ENCODE assay signal across 8 cellular contexts in genomic region chr17:61411944-61412859, GRCh38. TPM values are rescaled to one million over a fixed set of nuclear protein-coding genes. Genes with fewer than 3 reads are reported as not detected.
DNase-seq lines count a peak whose midpoint lies in the region; ATAC-seq and TF ChIP-seq lines count a peak whose summit lies in the region.

No MANE protein-coding gene starts in this region.

- intact Hi-C loops in activated CD8-positive, alpha-beta T cell treated with anti-CD3 and anti-CD28 coated beads for 36 hours (cut with micrococcal nuclease): loop anchor here (5.0 kb wide), 2 partner anchors 140 to 425 kb away; no protein-coding TSS in a partner anchor

- peak; percentile 88 for TF ChIP-seq CTCF in AG09319 (IDR thresholded peaks at IDR 0.05; ENCODE audit: low read depth, low read length)
- TF ChIP-seq CTCF in activated CD8-positive, alpha-beta T cell treated with anti-CD3 and anti-CD28 coated beads for 36 hours (IDR thresholded peaks at IDR 0.05): peak; percentile 99

- POLR2A ChIA-PET in activated CD8-positive, alpha-beta T cell treated with anti-CD3 and anti-CD28 coated beads for 36 hours (lab: Charles Lee): interaction anchor here (0.5 to 1.1 kb wide), 3 partner anchors 40 to 183 kb away, joined by 3 read pairs; partner anchors contain the start of gene TBX4

- peaks cover 43% of the 10 kb centered on the region for H3K4me1 ChIP-seq in effector memory CD4-positive, alpha-beta T cell (ENCODE audit: control insufficient read depth, insufficient read depth, low read length, poor library complexity, severe bottlenecking)

- ATAC-seq in GM19025 (IDR thresholded peaks at IDR 0.05; ENCODE audit: low read depth, unreplicated experiment) (peak; percentile 55), HG03378 (IDR thresholded peaks at IDR 0.05; ENCODE audit: unreplicated experiment) (peak; percentile 58), memory B cell (ENCODE audit: low read depth) (peak; percentile 72)
- ATAC-seq in activated CD8-positive, alpha-beta T cell treated with anti-CD3 and anti-CD28 coated beads for 36 hours: peak; percentile 74

- H3K27me3 Mint-ChIP-seq in activated CD8-positive, alpha-beta T cell treated with anti-CD3 and anti-CD28 coated beads for 36 hours: peaks cover 35% of the 10 kb centered on the region
- peaks cover 14% of the 10 kb centered on the region for H3K27me3 Mint-ChIP-seq in memory B cell

- H3K36me3 Mint-ChIP-seq in activated CD8-positive, alpha-beta T cell treated with anti-CD3 and anti-CD28 coated beads for 36 hours (ENCODE audit: low read depth): no peaks in the 10 kb centered on the region
- H3K36me3 Mint-ChIP-seq in memory B cell: no peaks in the 10 kb centered on the region

- H3K27me3 ChIP-seq in effector memory CD4-positive, alpha-beta T cell (replicated peaks; ENCODE audit: control insufficient read depth, insufficient read depth, low read length, poor library complexity, severe bottlenecking): peaks cover 44% of the 10 kb centered on the region

- CTCF ChIA-PET in activated CD8-positive, alpha-beta T cell treated with anti-CD3 and anti-CD28 coated beads for 36 hours (lab: Charles Lee): interaction anchor here (0.6 to 3.5 kb wide), 36 partner anchors 9 to 692 kb away, joined by 3 to 19 read pairs (median 4); partner anchors contain the start of genes TBX2 and TBX4

- peak overlapping the region; percentile 61 for H3K4me3 Mint-ChIP-seq in activated CD8-positive, alpha-beta T cell treated with anti-CD3 and anti-CD28 coated beads for 36 hours
- H3K4me3 Mint-ChIP-seq in memory B cell: peak overlapping the region; percentile 76

- no peak overlapping the region for H3K27ac Mint-ChIP-seq in activated CD8-positive, alpha-beta T cell treated with anti-CD3 and anti-CD28 coated beads for 36 hours
- H3K27ac Mint-ChIP-seq in memory B cell: no peak overlapping the region

- peak overlapping the region; percentile 5 for H3K27ac ChIP-seq in effector memory CD4-positive, alpha-beta T cell (ENCODE audit: insufficient read depth, low read length, poor library complexity, severe bottlenecking)

- H3K9me3 Mint-ChIP-seq in activated CD8-positive, alpha-beta T cell treated with anti-CD3 and anti-CD28 coated beads for 36 hours: no peaks in the 10 kb centered on the region
- H3K9me3 Mint-ChIP-seq in memory B cell: no peaks in the 10 kb centered on the region

- peaks cover 25% of the 10 kb centered on the region for H3K4me1 Mint-ChIP-seq in activated CD8-positive, alpha-beta T cell treated with anti-CD3 and anti-CD28 coated beads for 36 hours (ENCODE audit: low read depth)
- H3K4me1 Mint-ChIP-seq in memory B cell: peaks cover 19% of the 10 kb centered on the region

- H3K9me3 ChIP-seq in effector memory CD4-positive, alpha-beta T cell (ENCODE audit: control insufficient read depth, low read length): no peaks in the 10 kb centered on the region

- no peaks in the 10 kb centered on the region for H3K36me3 ChIP-seq in effector memory CD4-positive, alpha-beta T cell (ENCODE audit: control insufficient read depth, insufficient read depth, low read length)

- peak; percentile 75 for DNase-seq in AG09319 (ENCODE audit: extremely low read depth, low read depth)
- DNase-seq in NCI-H524 treated with DMSO at 0.1 percent for 48 hours (lab: John Stamatoyannopoulos, UW): peak; percentile 42
- DNase-seq in activated CD8-positive, alpha-beta T cell treated with anti-CD3 and anti-CD28 coated beads for 36 hours: peak; percentile 75
- peak; percentile 59 to 65 (median 63) for DNase-seq in effector memory CD4-positive, alpha-beta T cell
- DNase-seq in memory B cell (ENCODE audit: low spot score in 2 of 2): peak; percentile 85 to 97
- peak; percentile 63 for DNase-seq in stimulated activated CD8-positive, alpha-beta memory T cell treated with anti-CD3 and anti-CD28 coated beads, Interleukin-12 subunit alpha, Interleukin-12 subunit beta, amount 100 ng/mL, for 1 hour (ENCODE audit: low read depth)

- peak overlapping the region; percentile 66 for H3K4me3 ChIP-seq in effector memory CD4-positive, alpha-beta T cell (ENCODE audit: insufficient read depth, low read depth, low read length, poor library complexity, severe bottlenecking)

RNA-seq across cellular contexts. Expression of gene TBX2, which starts 12.6 kb away (rescaled TPM):
- not detected for total RNA-seq in activated CD8-positive, alpha-beta T cell treated with anti-CD3 and anti-CD28 coated beads for 36 hours

RNA-seq across cellular contexts. Expression of gene TBX4, which starts 40.0 kb away (rescaled TPM):
- total RNA-seq in activated CD8-positive, alpha-beta T cell treated with anti-CD3 and anti-CD28 coated beads for 36 hours: not detected

Comparison
In these comparisons a context has a peak if more than half of its experiments do, and no peak if none do; other contexts are left out.
1. Peak in every context shown above with its lines: DNase-seq, ATAC-seq, H3K4me3 ChIP-seq and H3K27ac ChIP-seq.